ENCODE assay signal across 16 cellular contexts in the genomic region with DNA sequence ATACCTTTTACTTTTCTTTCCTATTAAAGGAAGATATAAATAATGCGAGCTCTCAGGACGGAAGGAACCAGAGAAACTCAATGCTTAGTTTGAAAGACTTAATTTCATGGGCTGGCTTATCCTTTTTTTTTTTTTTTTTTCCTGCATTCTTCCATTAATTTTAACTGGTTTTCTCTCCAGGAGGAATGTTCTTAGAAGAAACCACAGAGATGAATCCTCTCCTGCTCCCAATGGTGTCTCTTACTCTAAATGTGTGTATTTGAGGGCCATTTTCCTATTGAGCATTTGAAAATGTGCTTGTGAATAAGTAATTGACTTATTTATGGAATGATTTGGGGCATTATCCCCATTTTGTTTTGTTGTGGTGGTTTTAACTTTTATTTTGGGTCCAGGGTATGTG.
DNase-seq lines count a peak whose midpoint lies in the region; ATAC-seq, FAIRE-seq and TF ChIP-seq lines count a peak whose summit lies in the region.
"Had no signal": no experiment of that assay in that cellular context is flagged by ENCODE, and none has a peak within 500 bp of the region (broad histone marks: within the 10 kb centered on the region; RNA-seq: fewer than 3 reads in every experiment).

No MANE protein-coding gene starts in this region.

- dilution Hi-C loops in keratinocyte (cut with MboI; ENCODE audit: extremely low pct_ligation_motif_present, low sequenced_read_pairs), result no loop called here

- no peaks in the 10 kb centered on the region for H3K9me3 ChIP-seq in keratinocyte (ENCODE audit: control insufficient read depth, low read depth, low read length)
- no peaks in the 10 kb centered on the region for H3K9me3 ChIP-seq in mucosa of descending colon
- no peaks in the 10 kb centered on the region for H3K9me3 ChIP-seq in heart right ventricle

- 97% methylated on average over 2 of the region's 2 CpGs for WGBS in heart right ventricle, 2 donors

- ATAC-seq in activated CD4-positive, alpha-beta T cell treated with anti-CD3 and anti-CD28 coated beads for 36 hours, result no peak
- no peak for ATAC-seq in activated naive CD8-positive, alpha-beta T cell treated with anti-CD3 and anti-CD28 coated beads, Interleukin-2, amount 50 U/mL, for 24 hours
- ATAC-seq in mucosa of descending colon, result no peak
- no peak for ATAC-seq in heart right ventricle

- H3K79me2 ChIP-seq in keratinocyte (ENCODE audit: control insufficient read depth, insufficient read depth, low read length), result no peaks in the 10 kb centered on the region

- TF ChIP-seq CTCF in keratinocyte (optimal IDR thresholded peaks at IDR 0.05 in 1 of 3, IDR thresholded peaks at IDR 0.05 in 1 of 3, conservative IDR thresholded peaks at IDR 0.05 in 1 of 3; ENCODE audit: extremely low read depth in 1 of 3, insufficient read depth in 2 of 3, low read length in 3 of 3), result no peak
- TF ChIP-seq CTCF in mucosa of descending colon (IDR thresholded peaks at IDR 0.05), result no peak
- TF ChIP-seq CTCF in heart right ventricle (IDR thresholded peaks at IDR 0.05), result no peak

- CTCF ChIA-PET in activated CD4-positive, alpha-beta T cell treated with anti-CD3 and anti-CD28 coated beads for 36 hours (lab: Charles Lee), result interaction anchor here (0.7 to 0.8 kb wide), 2 partner anchors 36 to 67 kb away, joined by 3 read pairs; no protein-coding TSS in a partner anchor
- CTCF ChIA-PET in activated CD4-positive, alpha-beta T cell treated with anti-CD3 and anti-CD28 coated beads, Interleukin-2, amount 10 ng/mL, durations not matched to agents 7 days and 5 days (lab: Charles Lee), result interaction anchor here (0.6 to 0.7 kb wide), 4 partner anchors 14 to 1869 kb away, joined by 3 to 5 read pairs (median 3); no protein-coding TSS in a partner anchor

- POLR2A ChIA-PET in activated CD4-positive, alpha-beta T cell treated with anti-CD3 and anti-CD28 coated beads for 36 hours (lab: Charles Lee), result no interaction called here
- POLR2A ChIA-PET in activated CD4-positive, alpha-beta T cell treated with anti-CD3 and anti-CD28 coated beads, Interleukin-2, amount 10 ng/mL, durations not matched to agents 7 days and 5 days (lab: Charles Lee), result no interaction called here

- H3K4me3 ChIP-seq in keratinocyte (ENCODE audit: control insufficient read depth in 2 of 3, extremely low read depth in 1 of 3, insufficient read depth in 2 of 3, low read depth in 1 of 3, low read length in 3 of 3), result no peak overlapping the region
- H3K4me3 ChIP-seq in mucosa of descending colon, result no peak overlapping the region
- no peak overlapping the region for H3K4me3 ChIP-seq in heart right ventricle

- no peaks in the 10 kb centered on the region for H3K36me3 Mint-ChIP-seq in activated CD4-positive, alpha-beta T cell treated with anti-CD3 and anti-CD28 coated beads for 36 hours (ENCODE audit: low read depth)
- peaks cover 9% of the 10 kb centered on the region for H3K36me3 Mint-ChIP-seq in activated CD4-positive, alpha-beta T cell treated with anti-CD3 and anti-CD28 coated beads, Interleukin-2, amount 10 ng/mL, durations not matched to agents 7 days and 5 days (ENCODE audit: low read depth)
- no peaks in the 10 kb centered on the region for H3K36me3 Mint-ChIP-seq in activated naive CD8-positive, alpha-beta T cell treated with anti-CD3 and anti-CD28 coated beads, Interleukin-2, amount 50 U/mL, for 24 hours (ENCODE audit: low read depth)

- H3K4me2 ChIP-seq in keratinocyte (ENCODE audit: control insufficient read depth, extremely low read depth, insufficient read depth, low read depth, low read length), result peak overlapping the region; percentile 78

- DNase-seq in activated CD4-positive, alpha-beta T cell treated with anti-CD3 and anti-CD28 coated beads for 36 hours, result no peak
- DNase-seq in activated CD4-positive, alpha-beta T cell treated with anti-CD3 and anti-CD28 coated beads, Interleukin-2, amount 10 ng/mL, durations not matched to agents 7 days and 5 days, result no peak
- DNase-seq in EH (ENCODE audit: low read depth) (peak; percentile 11), keratinocyte (ENCODE audit: low read depth, low spot score) (no peak), mucosa of descending colon (no peak), heart right ventricle (no peak), NCI-H146 (lab: John Stamatoyannopoulos, UW) (no peak)
- DNase-seq in activated naive CD8-positive, alpha-beta T cell treated with anti-CD3 and anti-CD28 coated beads, Interleukin-2, amount 50 U/mL, for 24 hours, result no peak
- DNase-seq: DND-41, GDM1, NCI-H1105 treated with DMSO at 0.1 percent for 48 hours, NCI-H1694 treated with DMSO at 0.1 percent for 48 hours, NCI-H510A, NCI-H774, Right ventricle myocardium superior had no signal

- H3K4me3 Mint-ChIP-seq in activated CD4-positive, alpha-beta T cell treated with anti-CD3 and anti-CD28 coated beads for 36 hours, result no peak overlapping the region
- H3K4me3 Mint-ChIP-seq in activated CD4-positive, alpha-beta T cell treated with anti-CD3 and anti-CD28 coated beads, Interleukin-2, amount 10 ng/mL, durations not matched to agents 7 days and 5 days, result no peak overlapping the region
- no peak overlapping the region for H3K4me3 Mint-ChIP-seq in activated naive CD8-positive, alpha-beta T cell treated with anti-CD3 and anti-CD28 coated beads, Interleukin-2, amount 50 U/mL, for 24 hours

- no peaks in the 10 kb centered on the region for H3K9me3 Mint-ChIP-seq in activated CD4-positive, alpha-beta T cell treated with anti-CD3 and anti-CD28 coated beads for 36 hours (ENCODE audit: low read depth)
- H3K9me3 Mint-ChIP-seq in activated CD4-positive, alpha-beta T cell treated with anti-CD3 and anti-CD28 coated beads, Interleukin-2, amount 10 ng/mL, durations not matched to agents 7 days and 5 days, result peaks cover 11% of the 10 kb centered on the region
- H3K9me3 Mint-ChIP-seq in activated naive CD8-positive, alpha-beta T cell treated with anti-CD3 and anti-CD28 coated beads, Interleukin-2, amount 50 U/mL, for 24 hours, result peaks cover 11% of the 10 kb centered on the region

- peaks cover 39% of the 10 kb centered on the region for H3K4me1 Mint-ChIP-seq in activated CD4-positive, alpha-beta T cell treated with anti-CD3 and anti-CD28 coated beads for 36 hours
- peaks cover 32% of the 10 kb centered on the region for H3K4me1 Mint-ChIP-seq in activated CD4-positive, alpha-beta T cell treated with anti-CD3 and anti-CD28 coated beads, Interleukin-2, amount 10 ng/mL, durations not matched to agents 7 days and 5 days
- peaks cover 43% of the 10 kb centered on the region for H3K4me1 Mint-ChIP-seq in activated naive CD8-positive, alpha-beta T cell treated with anti-CD3 and anti-CD28 coated beads, Interleukin-2, amount 50 U/mL, for 24 hours

- H3K27ac Mint-ChIP-seq in activated CD4-positive, alpha-beta T cell treated with anti-CD3 and anti-CD28 coated beads for 36 hours, result peak overlapping the region; percentile 33
- H3K27ac Mint-ChIP-seq in activated CD4-positive, alpha-beta T cell treated with anti-CD3 and anti-CD28 coated beads, Interleukin-2, amount 10 ng/mL, durations not matched to agents 7 days and 5 days, result no peak overlapping the region
- H3K27ac Mint-ChIP-seq in activated naive CD8-positive, alpha-beta T cell treated with anti-CD3 and anti-CD28 coated beads, Interleukin-2, amount 50 U/mL, for 24 hours, result peak overlapping the region; percentile 69

- H3K27ac ChIP-seq in keratinocyte (ENCODE audit: control insufficient read depth, insufficient read depth, low read length) (peak overlapping the region; percentile 21), heart right ventricle (no peak overlapping the region)
- H3K27ac ChIP-seq: 22Rv1 had no signal

- no peaks in the 10 kb centered on the region for H3K27me3 Mint-ChIP-seq in activated CD4-positive, alpha-beta T cell treated with anti-CD3 and anti-CD28 coated beads for 36 hours
- no peaks in the 10 kb centered on the region for H3K27me3 Mint-ChIP-seq in activated CD4-positive, alpha-beta T cell treated with anti-CD3 and anti-CD28 coated beads, Interleukin-2, amount 10 ng/mL, durations not matched to agents 7 days and 5 days
- H3K27me3 Mint-ChIP-seq in activated naive CD8-positive, alpha-beta T cell treated with anti-CD3 and anti-CD28 coated beads, Interleukin-2, amount 50 U/mL, for 24 hours, result no peaks in the 10 kb centered on the region

- H3K36me3 ChIP-seq in keratinocyte (ENCODE audit: control insufficient read depth in 2 of 2, extremely low read depth in 1 of 2, insufficient read depth in 2 of 2, low read length in 2 of 2) (no peaks in the 10 kb centered on the region), mucosa of descending colon (ENCODE audit: low read depth) (no peaks in the 10 kb centered on the region), heart right ventricle (no peaks in the 10 kb centered on the region)

- H3K27me3 ChIP-seq in keratinocyte (ENCODE audit: control insufficient read depth, extremely low read depth, insufficient read depth, low read length), result no peaks in the 10 kb centered on the region
- H3K27me3 ChIP-seq in heart right ventricle, result peaks cover 0 to 8% (median 0%) of the 10 kb centered on the region in 7 donors

- H3K4me1 ChIP-seq in keratinocyte (ENCODE audit: control insufficient read depth, extremely low read depth, insufficient read depth, low read length) (peaks cover 23% of the 10 kb centered on the region), mucosa of descending colon (ENCODE audit: low read depth) (no peaks in the 10 kb centered on the region), heart right ventricle (peaks cover 0 to 13% (median 4%) of the 10 kb centered on the region in 9 donors)

- intact Hi-C loops in activated CD4-positive, alpha-beta T cell treated with anti-CD3 and anti-CD28 coated beads for 36 hours (cut with DNase I, micrococcal nuclease), result loop anchor here in 1 of 2 experiments (1.0 kb wide), 1 partner anchor 69 kb away; no protein-coding TSS in a partner anchor
- intact Hi-C loops in mucosa of descending colon (cut with DNase I, micrococcal nuclease), result no loop called here
- intact Hi-C loops in heart right ventricle (cut with DNase I), result no loop called here

- H3K9me1 ChIP-seq in keratinocyte (ENCODE audit: control insufficient read depth, extremely low read depth, insufficient read depth, low read length), result no peaks in the 10 kb centered on the region

- H3K9ac ChIP-seq in keratinocyte (ENCODE audit: control insufficient read depth, extremely low read depth, insufficient read depth, low read length), result no peak overlapping the region

- H4K20me1 ChIP-seq in keratinocyte (ENCODE audit: control insufficient read depth, extremely low read depth, insufficient read depth, low read length), result no peaks in the 10 kb centered on the region

- peak overlapping the region; percentile 85 for H2AFZ ChIP-seq in keratinocyte (ENCODE audit: control insufficient read depth, low read length)

- FAIRE-seq in keratinocyte (lab: Jason Lieb, UNC), result no peak
